ENCODE assay signal across 1 cellular context in the genomic region with DNA sequence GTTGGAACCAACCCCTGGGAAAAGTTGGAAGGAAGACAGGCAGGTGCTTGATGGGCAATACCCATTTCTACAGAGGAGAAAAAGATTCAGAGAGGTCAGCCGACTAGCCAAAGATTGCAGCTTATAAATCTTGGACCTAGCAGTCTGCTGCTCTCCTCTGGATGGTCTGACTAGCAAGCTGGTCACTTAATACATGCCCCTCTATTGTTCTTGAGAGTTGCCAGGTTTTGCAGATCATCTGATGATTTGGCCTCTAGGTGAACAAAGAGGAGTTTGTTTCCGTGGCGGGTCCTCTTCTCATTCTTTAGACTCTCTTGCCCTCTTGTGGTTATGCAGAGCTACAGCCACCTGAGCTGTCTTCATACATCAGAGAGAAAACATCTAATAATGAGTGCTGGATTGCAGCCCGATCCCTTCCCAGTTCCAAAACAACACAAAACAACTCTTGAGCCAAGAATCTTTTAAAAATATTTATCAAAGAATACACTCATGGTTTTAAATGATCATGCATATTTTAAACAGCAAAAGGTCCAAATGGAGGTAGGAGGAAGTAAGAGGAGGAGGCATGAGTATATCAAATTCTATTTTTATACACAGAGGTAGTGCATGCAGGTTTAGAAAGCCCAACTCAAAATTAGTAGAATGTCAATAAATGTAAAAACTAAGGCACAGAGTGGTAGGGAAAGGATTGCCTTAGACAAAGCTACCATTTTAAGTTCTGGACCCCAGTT.
TF ChIP-seq lines count a peak whose summit lies in the region.

No MANE protein-coding gene starts in this region.

TF ChIP-seq in endothelial cell of umbilical vein, 7 proteins besides CTCF, POLR2A, EP300 and RAD21 (continued from another document):
- TF ChIP-seq, protein P1, sequence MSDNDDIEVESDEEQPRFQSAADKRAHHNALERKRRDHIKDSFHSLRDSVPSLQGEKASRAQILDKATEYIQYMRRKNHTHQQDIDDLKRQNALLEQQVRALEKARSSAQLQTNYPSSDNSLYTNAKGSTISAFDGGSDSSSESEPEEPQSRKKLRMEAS (IDR thresholded peaks at IDR 0.05; ENCODE audit: insufficient read depth, insufficient read length): no peak
- TF ChIP-seq MYC (IDR thresholded peaks at IDR 0.05; ENCODE audit: low read depth, low read length): no peak
- TF ChIP-seq EZH2 (IDR thresholded peaks at IDR 0.05; ENCODE audit: borderline replicate concordance, low read depth, low read length, severe bottlenecking): no peak
